In the genomic region with DNA sequence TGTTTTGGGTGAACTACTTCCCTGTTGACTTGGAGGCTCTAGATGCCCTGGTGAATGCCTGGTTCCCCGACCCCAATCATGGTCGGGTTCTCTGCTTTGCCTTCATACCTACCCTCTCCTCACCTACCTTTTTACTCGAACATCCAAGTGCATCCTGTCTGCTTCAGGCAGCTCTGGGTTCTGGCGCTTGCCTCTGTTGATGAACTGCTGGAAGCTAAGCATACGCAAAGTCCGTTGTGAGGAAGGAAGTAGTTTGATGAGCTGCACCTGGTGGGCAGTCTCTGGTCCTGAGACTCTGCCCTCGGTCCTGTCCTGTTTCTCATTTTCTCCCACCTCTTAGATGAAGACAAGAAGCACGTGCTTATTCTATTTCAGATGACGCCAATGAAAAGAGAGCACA, we compare ENCODE assay signal across 1 cellular context.
TF ChIP-seq lines count a peak whose summit lies in the region.

No MANE protein-coding gene starts in this region.

TF ChIP-seq in IMR-90, 13 proteins besides CTCF, POLR2A, EP300 and RAD21 (continued from another document):
- TF ChIP-seq USF2 (IDR thresholded peaks at IDR 0.05; ENCODE audit: low read depth, low read length), result no peak
- no peak for TF ChIP-seq NFE2L2 (IDR thresholded peaks at IDR 0.05; ENCODE audit: low read depth, low read length)
- no peak for TF ChIP-seq MAZ (IDR thresholded peaks at IDR 0.05; ENCODE audit: borderline replicate concordance, low read depth, low read length)
- no peak for TF ChIP-seq MXI1 (IDR thresholded peaks at IDR 0.05; ENCODE audit: borderline replicate concordance, low read depth, low read length)
